ENCODE assay signal across 3 cellular contexts in the genomic region with DNA sequence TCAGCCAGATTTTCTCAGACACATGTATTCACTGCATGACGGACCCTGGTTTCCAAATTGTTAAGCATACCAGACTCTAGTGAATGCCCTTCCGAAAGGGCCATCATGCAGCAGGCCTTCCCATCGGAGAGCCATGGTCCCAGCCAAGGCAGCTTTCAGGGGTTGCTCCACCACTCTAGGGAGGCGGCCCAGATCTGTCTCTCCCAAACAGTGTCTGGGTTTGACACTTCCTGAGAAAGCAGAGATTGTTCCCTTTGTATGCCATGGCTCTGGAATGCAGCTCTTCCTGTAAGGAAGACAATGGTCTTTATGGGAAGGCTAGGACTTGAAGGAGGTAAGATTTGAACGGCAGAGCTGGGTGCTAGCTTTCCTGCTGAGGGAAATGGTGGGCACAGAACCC.
TF ChIP-seq lines count a peak whose summit lies in the region.

No MANE protein-coding gene starts in this region.

TF ChIP-seq in liver, 16 proteins besides CTCF, POLR2A, EP300 and RAD21 (continued from another document):
- no peak for TF ChIP-seq TAF1 (conservative IDR thresholded peaks at IDR 0.05)
- TF ChIP-seq, protein P1, sequence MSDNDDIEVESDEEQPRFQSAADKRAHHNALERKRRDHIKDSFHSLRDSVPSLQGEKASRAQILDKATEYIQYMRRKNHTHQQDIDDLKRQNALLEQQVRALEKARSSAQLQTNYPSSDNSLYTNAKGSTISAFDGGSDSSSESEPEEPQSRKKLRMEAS (IDR thresholded peaks at IDR 0.05): no peak
- no peak for TF ChIP-seq RXRA (IDR thresholded peaks at IDR 0.05)
- no peak for TF ChIP-seq FOXA2 (IDR thresholded peaks at IDR 0.05)
- TF ChIP-seq GABPA (IDR thresholded peaks at IDR 0.05 in 1 of 2, conservative IDR thresholded peaks at IDR 0.05 in 1 of 2): no peak
- TF ChIP-seq, protein P2, sequence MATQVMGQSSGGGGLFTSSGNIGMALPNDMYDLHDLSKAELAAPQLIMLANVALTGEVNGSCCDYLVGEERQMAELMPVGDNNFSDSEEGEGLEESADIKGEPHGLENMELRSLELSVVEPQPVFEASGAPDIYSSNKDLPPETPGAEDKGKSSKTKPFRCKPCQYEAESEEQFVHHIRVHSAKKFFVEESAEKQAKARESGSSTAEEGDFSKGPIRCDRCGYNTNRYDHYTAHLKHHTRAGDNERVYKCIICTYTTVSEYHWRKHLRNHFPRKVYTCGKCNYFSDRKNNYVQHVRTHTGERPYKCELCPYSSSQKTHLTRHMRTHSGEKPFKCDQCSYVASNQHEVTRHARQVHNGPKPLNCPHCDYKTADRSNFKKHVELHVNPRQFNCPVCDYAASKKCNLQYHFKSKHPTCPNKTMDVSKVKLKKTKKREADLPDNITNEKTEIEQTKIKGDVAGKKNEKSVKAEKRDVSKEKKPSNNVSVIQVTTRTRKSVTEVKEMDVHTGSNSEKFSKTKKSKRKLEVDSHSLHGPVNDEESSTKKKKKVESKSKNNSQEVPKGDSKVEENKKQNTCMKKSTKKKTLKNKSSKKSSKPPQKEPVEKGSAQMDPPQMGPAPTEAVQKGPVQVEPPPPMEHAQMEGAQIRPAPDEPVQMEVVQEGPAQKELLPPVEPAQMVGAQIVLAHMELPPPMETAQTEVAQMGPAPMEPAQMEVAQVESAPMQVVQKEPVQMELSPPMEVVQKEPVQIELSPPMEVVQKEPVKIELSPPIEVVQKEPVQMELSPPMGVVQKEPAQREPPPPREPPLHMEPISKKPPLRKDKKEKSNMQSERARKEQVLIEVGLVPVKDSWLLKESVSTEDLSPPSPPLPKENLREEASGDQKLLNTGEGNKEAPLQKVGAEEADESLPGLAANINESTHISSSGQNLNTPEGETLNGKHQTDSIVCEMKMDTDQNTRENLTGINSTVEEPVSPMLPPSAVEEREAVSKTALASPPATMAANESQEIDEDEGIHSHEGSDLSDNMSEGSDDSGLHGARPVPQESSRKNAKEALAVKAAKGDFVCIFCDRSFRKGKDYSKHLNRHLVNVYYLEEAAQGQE (IDR thresholded peaks at IDR 0.05): no peak
- TF ChIP-seq, protein P3, sequence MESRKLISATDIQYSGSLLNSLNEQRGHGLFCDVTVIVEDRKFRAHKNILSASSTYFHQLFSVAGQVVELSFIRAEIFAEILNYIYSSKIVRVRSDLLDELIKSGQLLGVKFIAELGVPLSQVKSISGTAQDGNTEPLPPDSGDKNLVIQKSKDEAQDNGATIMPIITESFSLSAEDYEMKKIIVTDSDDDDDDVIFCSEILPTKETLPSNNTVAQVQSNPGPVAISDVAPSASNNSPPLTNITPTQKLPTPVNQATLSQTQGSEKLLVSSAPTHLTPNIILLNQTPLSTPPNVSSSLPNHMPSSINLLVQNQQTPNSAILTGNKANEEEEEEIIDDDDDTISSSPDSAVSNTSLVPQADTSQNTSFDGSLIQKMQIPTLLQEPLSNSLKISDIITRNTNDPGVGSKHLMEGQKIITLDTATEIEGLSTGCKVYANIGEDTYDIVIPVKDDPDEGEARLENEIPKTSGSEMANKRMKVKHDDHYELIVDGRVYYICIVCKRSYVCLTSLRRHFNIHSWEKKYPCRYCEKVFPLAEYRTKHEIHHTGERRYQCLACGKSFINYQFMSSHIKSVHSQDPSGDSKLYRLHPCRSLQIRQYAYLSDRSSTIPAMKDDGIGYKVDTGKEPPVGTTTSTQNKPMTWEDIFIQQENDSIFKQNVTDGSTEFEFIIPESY (IDR thresholded peaks at IDR 0.05): no peak
- no peak for TF ChIP-seq JUND (IDR thresholded peaks at IDR 0.05)
- TF ChIP-seq NR2F2 (IDR thresholded peaks at IDR 0.05): no peak
- no peak for TF ChIP-seq HNF4A (conservative IDR thresholded peaks at IDR 0.05)

TF ChIP-seq in HepG2, 621 proteins besides CTCF, POLR2A, EP300 and RAD21 (continued from another document and continues in another):
- TF ChIP-seq KLF12 (CRISPR knock-in tag; IDR thresholded peaks at IDR 0.05; ENCODE audit: borderline replicate concordance) (no peak), HDAC1 (CRISPR knock-in tag; IDR thresholded peaks at IDR 0.05) (no peak), ZNF883 (CRISPR knock-in tag; IDR thresholded peaks at IDR 0.05; ENCODE audit: not compliant biosample characterization) (no peak), NBN (conservative IDR thresholded peaks at IDR 0.05) (no peak), ZNF30 (CRISPR knock-in tag; IDR thresholded peaks at IDR 0.05) (no peak), ZNF274 (CRISPR knock-in tag; IDR thresholded peaks at IDR 0.05) (no peak), ZNF788 (CRISPR knock-in tag; IDR thresholded peaks at IDR 0.05; ENCODE audit: borderline replicate concordance) (no peak), MYNN (CRISPR knock-in tag; IDR thresholded peaks at IDR 0.05; ENCODE audit: low read depth) (no peak)
- TF ChIP-seq, protein P4, sequence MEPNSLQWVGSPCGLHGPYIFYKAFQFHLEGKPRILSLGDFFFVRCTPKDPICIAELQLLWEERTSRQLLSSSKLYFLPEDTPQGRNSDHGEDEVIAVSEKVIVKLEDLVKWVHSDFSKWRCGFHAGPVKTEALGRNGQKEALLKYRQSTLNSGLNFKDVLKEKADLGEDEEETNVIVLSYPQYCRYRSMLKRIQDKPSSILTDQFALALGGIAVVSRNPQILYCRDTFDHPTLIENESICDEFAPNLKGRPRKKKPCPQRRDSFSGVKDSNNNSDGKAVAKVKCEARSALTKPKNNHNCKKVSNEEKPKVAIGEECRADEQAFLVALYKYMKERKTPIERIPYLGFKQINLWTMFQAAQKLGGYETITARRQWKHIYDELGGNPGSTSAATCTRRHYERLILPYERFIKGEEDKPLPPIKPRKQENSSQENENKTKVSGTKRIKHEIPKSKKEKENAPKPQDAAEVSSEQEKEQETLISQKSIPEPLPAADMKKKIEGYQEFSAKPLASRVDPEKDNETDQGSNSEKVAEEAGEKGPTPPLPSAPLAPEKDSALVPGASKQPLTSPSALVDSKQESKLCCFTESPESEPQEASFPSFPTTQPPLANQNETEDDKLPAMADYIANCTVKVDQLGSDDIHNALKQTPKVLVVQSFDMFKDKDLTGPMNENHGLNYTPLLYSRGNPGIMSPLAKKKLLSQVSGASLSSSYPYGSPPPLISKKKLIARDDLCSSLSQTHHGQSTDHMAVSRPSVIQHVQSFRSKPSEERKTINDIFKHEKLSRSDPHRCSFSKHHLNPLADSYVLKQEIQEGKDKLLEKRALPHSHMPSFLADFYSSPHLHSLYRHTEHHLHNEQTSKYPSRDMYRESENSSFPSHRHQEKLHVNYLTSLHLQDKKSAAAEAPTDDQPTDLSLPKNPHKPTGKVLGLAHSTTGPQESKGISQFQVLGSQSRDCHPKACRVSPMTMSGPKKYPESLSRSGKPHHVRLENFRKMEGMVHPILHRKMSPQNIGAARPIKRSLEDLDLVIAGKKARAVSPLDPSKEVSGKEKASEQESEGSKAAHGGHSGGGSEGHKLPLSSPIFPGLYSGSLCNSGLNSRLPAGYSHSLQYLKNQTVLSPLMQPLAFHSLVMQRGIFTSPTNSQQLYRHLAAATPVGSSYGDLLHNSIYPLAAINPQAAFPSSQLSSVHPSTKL (CRISPR knock-in tag; IDR thresholded peaks at IDR 0.05): no peak
- TF ChIP-seq, protein P5, sequence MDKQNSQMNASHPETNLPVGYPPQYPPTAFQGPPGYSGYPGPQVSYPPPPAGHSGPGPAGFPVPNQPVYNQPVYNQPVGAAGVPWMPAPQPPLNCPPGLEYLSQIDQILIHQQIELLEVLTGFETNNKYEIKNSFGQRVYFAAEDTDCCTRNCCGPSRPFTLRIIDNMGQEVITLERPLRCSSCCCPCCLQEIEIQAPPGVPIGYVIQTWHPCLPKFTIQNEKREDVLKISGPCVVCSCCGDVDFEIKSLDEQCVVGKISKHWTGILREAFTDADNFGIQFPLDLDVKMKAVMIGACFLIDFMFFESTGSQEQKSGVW (CRISPR knock-in tag; IDR thresholded peaks at IDR 0.05; ENCODE audit: borderline replicate concordance): no peak
- TF ChIP-seq, protein P6, sequence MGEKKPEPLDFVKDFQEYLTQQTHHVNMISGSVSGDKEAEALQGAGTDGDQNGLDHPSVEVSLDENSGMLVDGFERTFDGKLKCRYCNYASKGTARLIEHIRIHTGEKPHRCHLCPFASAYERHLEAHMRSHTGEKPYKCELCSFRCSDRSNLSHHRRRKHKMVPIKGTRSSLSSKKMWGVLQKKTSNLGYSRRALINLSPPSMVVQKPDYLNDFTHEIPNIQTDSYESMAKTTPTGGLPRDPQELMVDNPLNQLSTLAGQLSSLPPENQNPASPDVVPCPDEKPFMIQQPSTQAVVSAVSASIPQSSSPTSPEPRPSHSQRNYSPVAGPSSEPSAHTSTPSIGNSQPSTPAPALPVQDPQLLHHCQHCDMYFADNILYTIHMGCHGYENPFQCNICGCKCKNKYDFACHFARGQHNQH (CRISPR knock-in tag; IDR thresholded peaks at IDR 0.05): no peak

TF ChIP-seq in endothelial cell of umbilical vein, 7 proteins besides CTCF, POLR2A, EP300 and RAD21 (continued from another document):
- TF ChIP-seq POLR2AphosphoS5 (IDR thresholded peaks at IDR 0.05; ENCODE audit: insufficient read depth, low read depth, low read length) (peak; percentile 86), JUN (IDR thresholded peaks at IDR 0.05; ENCODE audit: borderline replicate concordance, insufficient read depth, insufficient read length, low read depth) (no peak), MYC (IDR thresholded peaks at IDR 0.05; ENCODE audit: low read depth, low read length) (no peak), EZH2 (IDR thresholded peaks at IDR 0.05; ENCODE audit: borderline replicate concordance, low read depth, low read length, severe bottlenecking) (no peak), FOS (IDR thresholded peaks at IDR 0.05; ENCODE audit: borderline replicate concordance, insufficient read depth, low read length) (no peak)
- TF ChIP-seq, protein P1 (IDR thresholded peaks at IDR 0.05; ENCODE audit: insufficient read depth, insufficient read length): no peak
